ENCODE assay signal across 1 cellular context in the genomic region with DNA sequence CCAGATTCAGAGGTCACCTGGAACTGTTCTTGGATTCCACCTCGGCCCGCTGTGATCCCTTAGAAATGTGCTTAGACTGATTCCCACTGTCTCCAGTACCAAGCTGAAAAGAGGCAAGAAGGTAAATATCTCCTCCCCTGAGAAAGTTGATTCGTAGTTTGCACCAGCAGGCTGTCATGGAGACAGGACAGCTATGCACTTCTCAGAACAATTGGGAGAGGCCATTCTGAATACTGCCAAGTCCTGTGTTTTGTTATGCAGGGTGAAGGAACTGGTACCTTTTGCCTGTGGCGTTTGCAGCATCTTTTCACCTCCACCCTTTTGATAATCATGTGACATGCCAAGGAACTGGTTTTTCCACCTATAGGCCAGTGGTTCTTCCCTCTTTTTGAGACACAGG.
TF ChIP-seq lines count a peak whose summit lies in the region.

No MANE protein-coding gene starts in this region.

TF ChIP-seq in IMR-90, 13 proteins besides CTCF, POLR2A, EP300 and RAD21:
- TF ChIP-seq SMC3 (IDR thresholded peaks at IDR 0.05; ENCODE audit: low read depth, low read length) = no peak
- TF ChIP-seq MXI1 (IDR thresholded peaks at IDR 0.05; ENCODE audit: borderline replicate concordance, low read depth, low read length) = no peak
- no peak for TF ChIP-seq BHLHE40 (IDR thresholded peaks at IDR 0.05; ENCODE audit: low read depth, low read length)
- no peak for TF ChIP-seq MAZ (IDR thresholded peaks at IDR 0.05; ENCODE audit: borderline replicate concordance, low read depth, low read length)
- no peak for TF ChIP-seq NFE2L2 (IDR thresholded peaks at IDR 0.05; ENCODE audit: low read depth, low read length)
- TF ChIP-seq CHD1 (IDR thresholded peaks at IDR 0.05; ENCODE audit: low read depth, low read length) = no peak
